ENCODE assay signal across 16 cellular contexts in the genomic region with DNA sequence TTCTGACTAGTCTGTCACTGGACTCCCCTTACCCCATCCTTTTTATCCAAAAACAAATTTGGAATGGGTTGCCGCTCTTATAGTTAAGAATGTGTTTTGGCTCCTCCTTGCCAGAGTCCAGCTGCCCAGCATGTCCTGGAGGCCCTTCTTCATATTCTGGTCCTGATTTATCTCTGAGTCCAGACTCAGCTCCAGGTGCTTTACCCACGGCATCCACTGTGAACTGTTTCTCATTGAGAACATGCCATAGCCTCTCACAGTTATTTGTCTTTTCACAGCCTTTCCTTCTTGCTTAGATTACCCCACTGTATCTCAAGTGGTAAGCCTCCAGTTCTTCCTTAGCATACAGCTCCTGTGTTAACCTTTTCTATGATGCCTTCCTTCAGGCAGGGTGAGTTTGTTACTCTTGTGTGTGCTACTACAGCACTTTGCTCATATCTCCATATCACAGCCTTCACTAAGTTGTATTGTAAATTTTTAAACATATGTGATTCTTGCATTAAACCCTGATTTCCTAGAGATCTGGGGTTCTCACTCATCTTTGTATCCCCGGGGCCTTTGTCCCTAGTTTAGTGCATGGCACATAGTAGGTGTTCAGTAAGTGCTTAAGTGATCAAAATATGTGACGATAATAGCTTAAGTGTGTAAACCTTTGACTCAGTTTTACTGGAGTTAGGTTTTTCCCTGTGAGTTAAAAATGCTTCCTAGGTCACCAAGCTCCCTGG.
DNase-seq lines count a peak whose midpoint lies in the region; ATAC-seq and TF ChIP-seq lines count a peak whose summit lies in the region.
"Had no signal": no experiment of that assay in that cellular context is flagged by ENCODE, and none has a peak within 500 bp of the region (broad histone marks: within the 10 kb centered on the region; RNA-seq: fewer than 3 reads in every experiment).

No MANE protein-coding gene starts in this region.

- H3K27ac ChIP-seq in breast epithelium (peak overlapping the region; percentile 65 to 73), mammary epithelial cell (ENCODE audit: insufficient read depth, low read depth, low read length) (no peak overlapping the region), adrenal gland (peak overlapping the region in 4 of 5 donors; percentile 22 to 51 (median 40)), tibial artery (peak overlapping the region; percentile 86 to 89)
- no peak overlapping the region for H3K27ac ChIP-seq in naive thymus-derived CD4-positive, alpha-beta T cell (ENCODE audit: low read depth, low read length)

- no peaks in the 10 kb centered on the region for H3K9me3 Mint-ChIP-seq in naive thymus-derived CD4-positive, alpha-beta T cell
- H3K9me3 Mint-ChIP-seq in activated CD8-positive, alpha-beta memory T cell treated with anti-CD3 and anti-CD28 coated beads, Interleukin-2, amount 10 ng/mL, durations not matched to agents 7 days and 5 days (ENCODE audit: low read depth): no peaks in the 10 kb centered on the region
- H3K9me3 Mint-ChIP-seq: endodermal cell had no signal

- 70% methylated on average over 4 of the region's 4 CpGs for WGBS in mammary epithelial cell (ENCODE audit: low coverage, missing lambda C conversion rate)
- 90 to 95% (median 92%) methylated on average over 4 of the region's 4 CpGs for WGBS in adrenal gland, 4 donors

- peaks cover 2% of the 10 kb centered on the region for H4K20me1 ChIP-seq in mammary epithelial cell (ENCODE audit: insufficient read depth, low read length)

- in situ Hi-C loops in mammary epithelial cell (cut with MboI; ENCODE audit: low sequenced_read_pairs in 2 of 2): no loop called here

- TF ChIP-seq POLR2A in breast epithelium (IDR thresholded peaks at IDR 0.05) (no peak), adrenal gland (IDR thresholded peaks at IDR 0.05) (no peak)

- H3K27me3 ChIP-seq in breast epithelium: no peaks in the 10 kb centered on the region
- H3K27me3 ChIP-seq in mammary epithelial cell (ENCODE audit: insufficient read depth, low read length): no peaks in the 10 kb centered on the region
- H3K27me3 ChIP-seq in adrenal gland: no peaks in the 10 kb centered on the region
- H3K27me3 ChIP-seq in naive thymus-derived CD4-positive, alpha-beta T cell (ENCODE audit: control insufficient read depth in 2 of 2, insufficient read depth in 2 of 2, low read length in 2 of 2): no peaks in the 10 kb centered on the region
- no peaks in the 10 kb centered on the region for H3K27me3 ChIP-seq in tibial artery
- H3K27me3 ChIP-seq: tibial nerve had no signal

- H3K4me2 ChIP-seq in mammary epithelial cell (ENCODE audit: insufficient read depth, low read depth, low read length): no peak overlapping the region

- TF ChIP-seq CTCF in breast epithelium (IDR thresholded peaks at IDR 0.05) (no peak), mammary epithelial cell (conservative IDR thresholded peaks at IDR 0.05 in 1 of 2, IDR thresholded peaks at IDR 0.05 in 1 of 2; ENCODE audit: extremely low read depth in 1 of 2, insufficient read depth in 1 of 2, low read depth in 1 of 2, low read length in 2 of 2) (no peak), adrenal gland (IDR thresholded peaks at IDR 0.05) (no peak), tibial artery (IDR thresholded peaks at IDR 0.05) (no peak)

- no peak for ATAC-seq in naive thymus-derived CD4-positive, alpha-beta T cell
- ATAC-seq in activated CD8-positive, alpha-beta memory T cell treated with anti-CD3 and anti-CD28 coated beads, Interleukin-2, amount 10 ng/mL, durations not matched to agents 7 days and 5 days: no peak

- H3K27ac Mint-ChIP-seq in naive thymus-derived CD4-positive, alpha-beta T cell: peak overlapping the region in 8 of 9 donors; percentile 0 to 60 (median 14)
- no peak overlapping the region for H3K27ac Mint-ChIP-seq in activated CD8-positive, alpha-beta memory T cell treated with anti-CD3 and anti-CD28 coated beads, Interleukin-2, amount 10 ng/mL, durations not matched to agents 7 days and 5 days
- H3K27ac Mint-ChIP-seq: endodermal cell had no signal

- no peak overlapping the region for H3K9ac ChIP-seq in mammary epithelial cell (ENCODE audit: insufficient read depth, low read length)

- no TSS peak for BruUV-seq in mammary epithelial cell (replicated peaks; lab: Mats Ljungman, UMichigan)

- intact Hi-C loops in breast epithelium (cut with DNase I; ENCODE audit: low total_unique reads): no loop called here
- intact Hi-C loops in mammary epithelial cell (cut with micrococcal nuclease): no loop called here
- intact Hi-C loops in adrenal gland (cut with DNase I): no loop called here
- intact Hi-C loops in naive thymus-derived CD4-positive, alpha-beta T cell (cut with micrococcal nuclease): no loop called here
- intact Hi-C loops in tibial artery (cut with DNase I; ENCODE audit: low total_unique reads): no loop called here

- peaks cover 80% of the 10 kb centered on the region for H3K79me2 ChIP-seq in mammary epithelial cell (ENCODE audit: insufficient read depth, low read length)

- H3K4me3 ChIP-seq in breast epithelium (no peak overlapping the region), mammary epithelial cell (replicated peaks in 1 of 3; ENCODE audit: insufficient read depth in 1 of 3, low read depth in 2 of 3, low read length in 3 of 3) (no peak overlapping the region), adrenal gland (no peak overlapping the region), tibial artery (peak overlapping the region in 1 of 2 donors; percentile 0)
- no peak overlapping the region for H3K4me3 ChIP-seq in naive thymus-derived CD4-positive, alpha-beta T cell (ENCODE audit: low read length)
- H3K4me3 ChIP-seq: tibial nerve had no signal

- POLR2A ChIA-PET in naive thymus-derived CD4-positive, alpha-beta T cell (lab: Charles Lee): interaction anchor here (0.6 kb wide), 1 partner anchor 836 kb away, joined by 3 read pairs; no protein-coding TSS in a partner anchor

- peaks cover 0 to 29% of the 10 kb centered on the region in 2 donors for H3K4me1 ChIP-seq in breast epithelium
- H3K4me1 ChIP-seq in mammary epithelial cell (ENCODE audit: insufficient read depth, low read length): peaks cover 14% of the 10 kb centered on the region
- peaks cover 22 to 67% of the 10 kb centered on the region in 2 donors for H3K4me1 ChIP-seq in adrenal gland (replicated peaks in 1 of 2)
- H3K4me1 ChIP-seq in naive thymus-derived CD4-positive, alpha-beta T cell (ENCODE audit: control insufficient read depth in 2 of 2, insufficient read depth in 2 of 2, low read length in 2 of 2): peaks cover 15 to 33% of the 10 kb centered on the region in 2 donors
- peaks cover 0 to 90% (median 54%) of the 10 kb centered on the region in 4 donors for H3K4me1 ChIP-seq in tibial artery

- no peak for DNase-seq in breast epithelium (ENCODE audit: low spot score in 2 of 2)
- DNase-seq in mammary epithelial cell: no peak
- no peak for DNase-seq in adrenal gland
- no peak for DNase-seq in naive thymus-derived CD4-positive, alpha-beta T cell
- DNase-seq in tibial artery: no peak
- no peak for DNase-seq in NOMO-1 treated with dmso at 0.1 percent for 144 hours (lab: John Stamatoyannopoulos, UW; ENCODE audit: unreplicated experiment)
- DNase-seq in activated CD4-positive, alpha-beta T cell treated with anti-CD3 and anti-CD28 coated beads, Interleukin-2, amount 50 U/mL, for 1 hour: no peak
- DNase-seq in activated CD8-positive, alpha-beta memory T cell treated with anti-CD3 and anti-CD28 coated beads, Interleukin-2, amount 10 ng/mL, durations not matched to agents 7 days and 5 days: no peak
- DNase-seq: activated CD4-positive, alpha-beta T cell treated with anti-CD3 and anti-CD28 coated beads for 1 hour; activated CD8-positive, alpha-beta memory T cell treated with anti-CD3 and anti-CD28 coated beads, Interleukin-2, amount 50 U/mL, for 48 hours; activated naive CD4-positive, alpha-beta T cell treated with anti-CD3 and anti-CD28 coated beads, Interleukin-2, amount 50 U/mL, for 16 hours; central memory CD4-positive, alpha-beta T cell; endodermal cell; NCI-H82; stimulated activated CD4-positive, alpha-beta T cell treated with anti-CD3 and anti-CD28 coated beads, Interleukin-4, amount 100 ng/mL, for 24 hours had no signal

- H3K36me3 ChIP-seq in breast epithelium: no peaks in the 10 kb centered on the region
- H3K36me3 ChIP-seq in mammary epithelial cell (ENCODE audit: insufficient read depth, low read length): no peaks in the 10 kb centered on the region
- no peaks in the 10 kb centered on the region for H3K36me3 ChIP-seq in adrenal gland (replicated peaks in 1 of 2)
- H3K36me3 ChIP-seq in naive thymus-derived CD4-positive, alpha-beta T cell (ENCODE audit: control insufficient read depth in 2 of 3, insufficient read depth in 3 of 3, low read length in 3 of 3): peaks cover 0 to 7% (median 0%) of the 10 kb centered on the region in 3 experiments
- H3K36me3 ChIP-seq in tibial artery: no peaks in the 10 kb centered on the region
- H3K36me3 ChIP-seq: tibial nerve had no signal

- dilution Hi-C loops in mammary epithelial cell (cut with HindIII; ENCODE audit: low sequenced_read_pairs): no loop called here

- CTCF ChIA-PET in mammary epithelial cell (lab: Charles Lee; ENCODE audit: low non-redundant PET): no interaction called here
- CTCF ChIA-PET in naive thymus-derived CD4-positive, alpha-beta T cell (lab: Charles Lee): no interaction called here
- CTCF ChIA-PET in activated CD8-positive, alpha-beta memory T cell treated with anti-CD3 and anti-CD28 coated beads, Interleukin-2, amount 10 ng/mL, durations not matched to agents 7 days and 5 days (lab: Charles Lee): interaction anchor here (1.5 kb wide), 1 partner anchor 35 kb away, joined by 3 read pairs; no protein-coding TSS in a partner anchor

- no peaks in the 10 kb centered on the region for H3K36me3 Mint-ChIP-seq in naive thymus-derived CD4-positive, alpha-beta T cell
- H3K36me3 Mint-ChIP-seq in activated CD8-positive, alpha-beta memory T cell treated with anti-CD3 and anti-CD28 coated beads, Interleukin-2, amount 10 ng/mL, durations not matched to agents 7 days and 5 days: no peaks in the 10 kb centered on the region

- H3K4me3 Mint-ChIP-seq in naive thymus-derived CD4-positive, alpha-beta T cell: peak overlapping the region in 2 of 10 donors; percentile 2 to 3
- no peak overlapping the region for H3K4me3 Mint-ChIP-seq in activated CD8-positive, alpha-beta memory T cell treated with anti-CD3 and anti-CD28 coated beads, Interleukin-2, amount 10 ng/mL, durations not matched to agents 7 days and 5 days
- H3K4me3 Mint-ChIP-seq: endodermal cell had no signal

- H3K4me1 Mint-ChIP-seq in naive thymus-derived CD4-positive, alpha-beta T cell: peaks cover 30 to 78% (median 67%) of the 10 kb centered on the region in 7 donors
- peaks cover 49% of the 10 kb centered on the region for H3K4me1 Mint-ChIP-seq in activated CD8-positive, alpha-beta memory T cell treated with anti-CD3 and anti-CD28 coated beads, Interleukin-2, amount 10 ng/mL, durations not matched to agents 7 days and 5 days

- no peak overlapping the region for H2AFZ ChIP-seq in mammary epithelial cell (ENCODE audit: low read depth, low read length)

- H3K27me3 Mint-ChIP-seq in naive thymus-derived CD4-positive, alpha-beta T cell: no peaks in the 10 kb centered on the region
- no peaks in the 10 kb centered on the region for H3K27me3 Mint-ChIP-seq in activated CD8-positive, alpha-beta memory T cell treated with anti-CD3 and anti-CD28 coated beads, Interleukin-2, amount 10 ng/mL, durations not matched to agents 7 days and 5 days

- H3K9me3 ChIP-seq in breast epithelium (no peaks in the 10 kb centered on the region), mammary epithelial cell (replicated peaks; ENCODE audit: insufficient read depth, low read length) (no peaks in the 10 kb centered on the region), adrenal gland (replicated peaks in 1 of 3) (no peaks in the 10 kb centered on the region), tibial artery (no peaks in the 10 kb centered on the region)
- H3K9me3 ChIP-seq in naive thymus-derived CD4-positive, alpha-beta T cell (ENCODE audit: control insufficient read depth in 2 of 3, low read length in 3 of 3): no peaks in the 10 kb centered on the region
- H3K9me3 ChIP-seq: tibial nerve had no signal

Comparison
In these comparisons a context has a peak if more than half of its experiments do, and no peak if none do; other contexts are left out.
1. H3K27ac ChIP-seq: peak in breast epithelium (2 of 2), adrenal gland (4 of 5) and tibial artery (2 of 2); none in mammary epithelial cell (single experiment) and naive thymus-derived CD4-positive, alpha-beta T cell (single experiment).